ENCODE assay signal across 9 cellular contexts in genomic region chr1:21308847-21309652, GRCh38. TPM values are rescaled to one million over a fixed set of nuclear protein-coding genes. Genes with fewer than 3 reads are reported as not detected.
DNase-seq lines count a peak whose midpoint lies in the region; TF ChIP-seq lines count a peak whose summit lies in the region.
"Had no signal": no experiment of that assay in that cellular context is flagged by ENCODE, and none has a peak within 500 bp of the region (broad histone marks: within the 10 kb centered on the region; RNA-seq: fewer than 3 reads in every experiment).

No MANE protein-coding gene starts in this region.

- H3K27me3 Mint-ChIP-seq in CD4-positive, alpha-beta memory T cell, result no peaks in the 10 kb centered on the region

- H3K27ac Mint-ChIP-seq in CD4-positive, alpha-beta memory T cell, result peak overlapping the region in 6 of 7 donors; percentile 52 to 76 (median 70)

- H2AFZ ChIP-seq in mammary epithelial cell (ENCODE audit: low read depth, low read length), result no peak overlapping the region

- H3K4me2 ChIP-seq in mammary epithelial cell (ENCODE audit: insufficient read depth, low read depth, low read length), result peak overlapping the region; percentile 13

- H3K4me1 ChIP-seq in CD4-positive, alpha-beta memory T cell (ENCODE audit: insufficient read depth, low read length), result peaks cover 69% of the 10 kb centered on the region
- H3K4me1 ChIP-seq in mammary epithelial cell (ENCODE audit: insufficient read depth, low read length) (peaks cover 45% of the 10 kb centered on the region), muscle layer of colon (ENCODE audit: insufficient read depth, low read length) (peaks cover 84% of the 10 kb centered on the region)

- no TSS peak for BruUV-seq in mammary epithelial cell (replicated peaks; lab: Mats Ljungman, UMichigan)

- no peaks in the 10 kb centered on the region for H3K9me3 Mint-ChIP-seq in CD4-positive, alpha-beta memory T cell

- CTCF ChIA-PET in CD4-positive, alpha-beta memory T cell (lab: Charles Lee; ENCODE audit: partially characterized antibody), result interaction anchor here (1.0 kb wide), 1 partner anchor 38 kb away, joined by 4 read pairs; no protein-coding TSS in a partner anchor
- CTCF ChIA-PET in mammary epithelial cell (lab: Charles Lee; ENCODE audit: low non-redundant PET), result interaction anchor here (0.6 to 0.8 kb wide), 2 partner anchors 25 to 74 kb away, joined by 4 to 15 read pairs; no protein-coding TSS in a partner anchor

- no peak for TF ChIP-seq CTCF in mammary epithelial cell (conservative IDR thresholded peaks at IDR 0.05 in 1 of 2, IDR thresholded peaks at IDR 0.05 in 1 of 2; ENCODE audit: extremely low read depth in 1 of 2, insufficient read depth in 1 of 2, low read depth in 1 of 2, low read length in 2 of 2)

- in situ Hi-C loops in mammary epithelial cell (cut with MboI; ENCODE audit: low sequenced_read_pairs in 2 of 2), result no loop called here

- dilution Hi-C loops in mammary epithelial cell (cut with HindIII; ENCODE audit: low sequenced_read_pairs), result no loop called here

- no peak overlapping the region for H3K4me3 ChIP-seq in CD4-positive, alpha-beta memory T cell (ENCODE audit: low read length in 2 of 2)
- no peak overlapping the region for H3K4me3 ChIP-seq in MG63
- no peak overlapping the region for H3K4me3 ChIP-seq in mammary epithelial cell (replicated peaks in 1 of 3; ENCODE audit: insufficient read depth in 1 of 3, low read depth in 2 of 3, low read length in 3 of 3)
- H3K4me3 ChIP-seq in muscle layer of colon (ENCODE audit: low read depth in 1 of 2, low read length in 2 of 2), result peak overlapping the region in 1 of 2 donors; percentile 37

- peaks cover 26% of the 10 kb centered on the region for H3K79me2 ChIP-seq in mammary epithelial cell (ENCODE audit: insufficient read depth, low read length)

- H3K9ac ChIP-seq in mammary epithelial cell (ENCODE audit: insufficient read depth, low read length), result no peak overlapping the region
- no peak overlapping the region for H3K9ac ChIP-seq in muscle layer of colon (ENCODE audit: low read length)

- intact Hi-C loops in CD4-positive, alpha-beta memory T cell (cut with micrococcal nuclease), result no loop called here
- intact Hi-C loops in mammary epithelial cell (cut with micrococcal nuclease), result no loop called here

- H3K27ac ChIP-seq in CD4-positive, alpha-beta memory T cell (ENCODE audit: low read depth, low read length), result no peak overlapping the region
- peak overlapping the region; percentile 2 for H3K27ac ChIP-seq in mammary epithelial cell (ENCODE audit: insufficient read depth, low read depth, low read length)
- peak overlapping the region; percentile 87 for H3K27ac ChIP-seq in muscle layer of colon (ENCODE audit: low read depth, low read length)

- no peak for DNase-seq in CD4-positive, alpha-beta memory T cell
- DNase-seq in MG63, result peak; percentile 81
- DNase-seq in mammary epithelial cell, result peak; percentile 90
- DNase-seq in NCI-H526 (lab: John Stamatoyannopoulos, UW), result no peak
- DNase-seq in OCI-M2 (lab: John Stamatoyannopoulos, UW; ENCODE audit: unreplicated experiment), result no peak
- DNase-seq in stimulated activated CD4-positive, alpha-beta T cell treated with anti-CD3 and anti-CD28 coated beads, Interleukin-4, amount 100 ng/mL, for 1 hour, result no peak
- no peak for DNase-seq in amniotic stem cell (lab: John Stamatoyannopoulos, UW)
- DNase-seq: NCI-H524 treated with DMSO at 0.1 percent for 48 hours had no signal

- peaks cover 46 to 74% (median 62%) of the 10 kb centered on the region in 4 donors for H3K4me1 Mint-ChIP-seq in CD4-positive, alpha-beta memory T cell

- no peaks in the 10 kb centered on the region for H4K20me1 ChIP-seq in mammary epithelial cell (ENCODE audit: insufficient read depth, low read length)

- peaks cover 0 to 6% of the 10 kb centered on the region in 2 donors for H3K36me3 Mint-ChIP-seq in CD4-positive, alpha-beta memory T cell

- H3K4me3 Mint-ChIP-seq in CD4-positive, alpha-beta memory T cell, result peak overlapping the region in 1 of 8 donors; percentile 30

- POLR2A ChIA-PET in CD4-positive, alpha-beta memory T cell (lab: Charles Lee; ENCODE audit: partially characterized antibody), result interaction anchor here (1.4 to 7.8 kb wide), 3 partner anchors 11 to 15 kb away, joined by 3 to 68 read pairs (median 35); no protein-coding TSS in a partner anchor

- no peaks in the 10 kb centered on the region for H3K27me3 ChIP-seq in CD4-positive, alpha-beta memory T cell (ENCODE audit: insufficient read depth, low read length)
- H3K27me3 ChIP-seq in MG63 (no peaks in the 10 kb centered on the region), mammary epithelial cell (ENCODE audit: insufficient read depth, low read length) (no peaks in the 10 kb centered on the region), muscle layer of colon (ENCODE audit: control insufficient read depth in 1 of 2, insufficient read depth in 2 of 2, low read length in 2 of 2) (no peaks in the 10 kb centered on the region)

- WGBS in mammary epithelial cell (ENCODE audit: low coverage, missing lambda C conversion rate), result 6% methylated on average over 7 of the region's 9 CpGs

- H3K36me3 ChIP-seq in CD4-positive, alpha-beta memory T cell (ENCODE audit: insufficient read depth, low read length), result no peaks in the 10 kb centered on the region
- H3K36me3 ChIP-seq in MG63 (no peaks in the 10 kb centered on the region), mammary epithelial cell (ENCODE audit: insufficient read depth, low read length) (no peaks in the 10 kb centered on the region), muscle layer of colon (ENCODE audit: insufficient read depth, low read length) (no peaks in the 10 kb centered on the region)

- no peaks in the 10 kb centered on the region for H3K9me3 ChIP-seq in CD4-positive, alpha-beta memory T cell (ENCODE audit: control insufficient read depth in 1 of 2, low read length in 2 of 2)
- H3K9me3 ChIP-seq in MG63 (no peaks in the 10 kb centered on the region; the same call in 1 of the 2 replicates), mammary epithelial cell (replicated peaks; ENCODE audit: insufficient read depth, low read length) (no peaks in the 10 kb centered on the region), muscle layer of colon (ENCODE audit: low read length) (no peaks in the 10 kb centered on the region)

RNA-seq across cellular contexts. Expression of gene ECE1, which starts 18.8 kb away (rescaled TPM):
- 100 to 1,000 TPM in 1 of 2 experiments, 10 to 100 TPM in 1; 86.0 to 104 TPM for total RNA-seq in CD4-positive, alpha-beta memory T cell
- 10 to 100 TPM; 10.0 to 65.2 TPM for polyA plus RNA-seq in CD4-positive, alpha-beta memory T cell
- 10.5 and 11.4 TPM in 2 replicates for total RNA-seq in MG63 (2014; rRNA removed; shearing (Covaris generic); ENCODE audit: low replicate concordance)
- 100 to 1,000 TPM in 1 of 2 donors, 10 to 100 TPM in 1; 86.3 to 153 TPM for total RNA-seq in mammary epithelial cell
- 65.7 TPM for polyA plus RNA-seq in mammary epithelial cell
- polyA minus RNA-seq in mammary epithelial cell, result 75.5 TPM

Comparison
In these comparisons a context has a peak if more than half of its experiments do, and no peak if none do; other contexts are left out.
1. DNase-seq: peak in MG63 (single experiment) and mammary epithelial cell (single experiment); none in CD4-positive, alpha-beta memory T cell (0 of 5), NCI-H526 (0 of 2), OCI-M2 (single experiment), stimulated activated CD4-positive, alpha-beta T cell treated with anti-CD3 and anti-CD28 coated beads, Interleukin-4, amount 100 ng/mL, for 1 hour (single experiment) and amniotic stem cell (single experiment).